In the genomic region with DNA sequence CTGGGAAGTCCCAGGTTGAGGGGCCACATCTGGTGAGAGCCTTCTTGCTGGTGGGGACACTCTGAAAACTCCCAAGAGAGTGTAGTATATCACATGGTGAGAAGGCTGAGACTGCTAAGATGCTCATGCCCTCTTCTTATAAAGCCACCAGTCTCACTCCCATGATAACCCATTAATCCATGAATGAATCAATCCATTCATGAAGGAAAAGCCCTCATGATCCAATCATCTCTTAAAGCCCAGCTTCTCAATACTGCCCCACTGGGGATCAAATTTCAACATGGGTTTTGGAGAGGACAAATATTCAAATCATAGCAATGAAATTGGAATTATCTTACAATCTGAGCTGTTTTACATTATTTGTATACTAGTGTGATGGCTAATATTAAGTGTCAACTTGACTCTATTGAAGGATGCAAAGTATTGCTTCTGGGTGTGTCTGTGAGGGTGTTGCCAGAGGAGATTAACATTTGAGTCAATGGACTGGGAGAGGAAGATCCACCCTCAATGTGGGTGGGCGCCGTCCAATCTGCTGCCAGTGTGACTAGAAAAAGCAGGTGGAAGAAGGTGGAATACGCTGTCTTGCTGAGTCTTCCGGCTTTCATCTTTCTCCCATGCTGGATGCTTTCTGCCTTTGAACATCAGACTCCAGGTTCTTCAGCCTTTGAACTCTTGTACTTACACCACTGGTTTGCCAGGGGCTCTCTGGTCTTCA, we compare ENCODE assay signal across 36 cellular contexts.
"Had no signal": no experiment of that assay in that cellular context is flagged by ENCODE, and none has a peak within 500 bp of the region (broad histone marks: within the 10 kb centered on the region; RNA-seq: fewer than 3 reads in every experiment).

No MANE protein-coding gene starts in this region.

- ATAC-seq: activated CD8-positive, alpha-beta memory T cell treated with anti-CD3 and anti-CD28 coated beads, Interleukin-2, amount 10 ng/mL, durations not matched to agents 7 days and 5 days; activated naive CD8-positive, alpha-beta T cell treated with anti-CD3 and anti-CD28 coated beads, Interleukin-2, amount 50 U/mL, for 24 hours had no signal

- H3K9me3 ChIP-seq: MG63, Peyer's patch had no signal

- H3K27me3 ChIP-seq: MG63, Peyer's patch had no signal

- H3K27ac ChIP-seq: Peyer's patch, VCaP had no signal

- H3K36me3 ChIP-seq: MG63, Peyer's patch had no signal

- H3K4me3 ChIP-seq: MG63, Peyer's patch had no signal

- FAIRE-seq: bronchial epithelial cell had no signal

- DNase-seq: activated B cell treated with CpG ODN at 0.5 μM for 24 hours; activated CD4-positive, alpha-beta memory T cell treated with anti-CD3 and anti-CD28 coated beads for 36 hours; activated CD4-positive, alpha-beta T cell treated with anti-CD3 and anti-CD28 coated beads for 4 hours; activated CD4-positive, alpha-beta T cell treated with anti-CD3 and anti-CD28 coated beads, Interleukin-2, amount 50 U/mL, for 1 hour; activated CD4-positive, CD25-positive, alpha-beta regulatory T cell treated with anti-CD3 and anti-CD28 coated beads, Interleukin-2, amount 50 U/mL, for 72 hours; activated CD8-positive, alpha-beta memory T cell treated with anti-CD3 and anti-CD28 coated beads for 24 hours; activated CD8-positive, alpha-beta memory T cell treated with anti-CD3 and anti-CD28 coated beads, Interleukin-2, amount 10 ng/mL, durations not matched to agents 7 days and 5 days; activated CD8-positive, alpha-beta memory T cell treated with anti-CD3 and anti-CD28 coated beads, Interleukin-2, amount 50 U/mL, for 48 hours; activated effector memory CD4-positive, alpha-beta T cell treated with Interleukin-2 at 50 U/mL for 16 hours; activated naive CD4-positive, alpha-beta T cell treated with anti-CD3 and anti-CD28 coated beads, Interleukin-2, amount 10 ng/mL, durations not matched to agents 7 days and 5 days; activated naive CD8-positive, alpha-beta T cell treated with anti-CD3 and anti-CD28 coated beads, Interleukin-2, amount 50 U/mL, for 24 hours; activated T-cell treated with anti-CD3 and anti-CD28 coated beads, Interleukin-2, amount 50 U/mL, for 48 hours; anterior cingulate cortex; caudate nucleus; cerebellar nuclear complex; Kasumi-1; MG63; NCI-H1048; NCI-H1105 treated with DMSO at 0.1 percent for 48 hours; NCI-H1436; NCI-H1694; NCI-H1930; NCI-H2081 treated with DMSO at 0.1 percent for 48 hours; NCI-H226; NCI-H446 treated with DMSO at 0.1 percent for 48 hours; NCI-H524; NCI-H774; Peyer's patch; RPMI8226; SHP77 treated with DMSO at 0.1 percent for 48 hours; SW 1271; T-helper 1 cell; T-helper 2 cell; T-helper 9 cell had no signal
